ENCODE assay signal across 11 cellular contexts in genomic region chr13:42996584-42996983, GRCh38. TPM values are rescaled to one million over a fixed set of nuclear protein-coding genes. Genes with fewer than 3 reads are reported as not detected.
DNase-seq lines count a peak whose midpoint lies in the region; ATAC-seq, FAIRE-seq and TF ChIP-seq lines count a peak whose summit lies in the region.
"Had no signal": no experiment of that assay in that cellular context is flagged by ENCODE, and none has a peak within 500 bp of the region (broad histone marks: within the 10 kb centered on the region; RNA-seq: fewer than 3 reads in every experiment).

No MANE protein-coding gene starts in this region.

- no peak overlapping the region for H3K4me3 Mint-ChIP-seq in T-cell
- H3K4me3 Mint-ChIP-seq in glutamatergic neuron (ENCODE audit: unreplicated experiment) = no peak overlapping the region
- no peak overlapping the region for H3K4me3 Mint-ChIP-seq in naive thymus-derived CD8-positive, alpha-beta T cell
- H3K4me3 Mint-ChIP-seq: stimulated activated naive B cell treated with anti-CD40 and anti-IgM and Interleukin-4, amounts not matched to agents 10 μg/mL and 1 μg/mL and 100 μg/mL, for 72 hours had no signal

- H3K4me3 ChIP-seq in fibroblast of the aortic adventitia (ENCODE audit: low read depth, low read length) = no peak overlapping the region

- peaks cover 0 to under 1% (median under 1%) of the 10 kb centered on the region in 3 donors for H3K9me3 Mint-ChIP-seq in T-cell
- H3K9me3 Mint-ChIP-seq in glutamatergic neuron (ENCODE audit: unreplicated experiment) = peaks cover 1% of the 10 kb centered on the region
- peaks cover 0 to 3% (median 0%) of the 10 kb centered on the region in 9 donors for H3K9me3 Mint-ChIP-seq in naive thymus-derived CD8-positive, alpha-beta T cell

- in situ Hi-C loops in ACHN (cut with HindIII; ENCODE audit: low pct_ligation_motif_present, low pct_unique_long_range_greater_than_20kb, low sequenced_read_pairs) = no loop called here

- CTCF ChIA-PET in T-cell (lab: Charles Lee) = interaction anchor here in 1 of 2 donors (0.8 kb wide), 1 partner anchor 13 kb away, joined by 3 read pairs; no protein-coding TSS in a partner anchor

- no peaks in the 10 kb centered on the region for H3K36me3 Mint-ChIP-seq in T-cell
- H3K36me3 Mint-ChIP-seq in glutamatergic neuron (ENCODE audit: unreplicated experiment) = no peaks in the 10 kb centered on the region
- no peaks in the 10 kb centered on the region for H3K36me3 Mint-ChIP-seq in naive thymus-derived CD8-positive, alpha-beta T cell
- H3K36me3 Mint-ChIP-seq: stimulated activated naive B cell treated with anti-CD40 and anti-IgM and Interleukin-4, amounts not matched to agents 10 μg/mL and 1 μg/mL and 100 μg/mL, for 72 hours had no signal

- peak overlapping the region; percentile 48 for H3K27ac Mint-ChIP-seq in T-cell
- H3K27ac Mint-ChIP-seq in glutamatergic neuron (ENCODE audit: unreplicated experiment) = no peak overlapping the region
- H3K27ac Mint-ChIP-seq in naive thymus-derived CD8-positive, alpha-beta T cell = peak overlapping the region in 1 of 10 donors; percentile 5
- H3K27ac Mint-ChIP-seq: stimulated activated naive B cell treated with anti-CD40 and anti-IgM and Interleukin-4, amounts not matched to agents 10 μg/mL and 1 μg/mL and 100 μg/mL, for 72 hours had no signal

- peak; percentile 40 for DNase-seq in ACHN
- DNase-seq in GM12892 (ENCODE audit: insufficient read length) = no peak
- DNase-seq in T-cell = no peak
- peak; percentile 79 for DNase-seq in fibroblast of the aortic adventitia (ENCODE audit: low read depth)
- no peak for DNase-seq in glutamatergic neuron
- DNase-seq in naive thymus-derived CD8-positive, alpha-beta T cell = no peak
- no peak for DNase-seq in cardiac septum (ENCODE audit: low spot score)
- DNase-seq: caudate nucleus; retina; stimulated activated naive B cell treated with anti-CD40 and anti-IgM and Interleukin-4, amounts not matched to agents 10 μg/mL and 1 μg/mL and 100 μg/mL, for 72 hours had no signal

- POLR2A ChIA-PET in T-cell (lab: Charles Lee) = no interaction called here
- POLR2A ChIA-PET in naive thymus-derived CD8-positive, alpha-beta T cell (lab: Charles Lee) = no interaction called here

- no peak for ATAC-seq in T-cell (replicated peaks in 1 of 4)
- no peak for ATAC-seq in GM18517 (IDR thresholded peaks at IDR 0.05; ENCODE audit: unreplicated experiment)
- no peak for ATAC-seq in naive thymus-derived CD8-positive, alpha-beta T cell

- no peaks in the 10 kb centered on the region for H3K27me3 Mint-ChIP-seq in T-cell
- no peaks in the 10 kb centered on the region for H3K27me3 Mint-ChIP-seq in glutamatergic neuron (ENCODE audit: unreplicated experiment)
- peaks cover 0 to 2% (median 0%) of the 10 kb centered on the region in 5 donors for H3K27me3 Mint-ChIP-seq in naive thymus-derived CD8-positive, alpha-beta T cell
- H3K27me3 Mint-ChIP-seq: stimulated activated naive B cell treated with anti-CD40 and anti-IgM and Interleukin-4, amounts not matched to agents 10 μg/mL and 1 μg/mL and 100 μg/mL, for 72 hours had no signal

- H3K4me1 Mint-ChIP-seq in T-cell (peaks cover 21 to 43% (median 30%) of the 10 kb centered on the region in 3 donors), glutamatergic neuron (ENCODE audit: low read depth, unreplicated experiment) (peaks cover 2% of the 10 kb centered on the region)
- peaks cover 11 to 24% (median 17%) of the 10 kb centered on the region in 4 donors for H3K4me1 Mint-ChIP-seq in naive thymus-derived CD8-positive, alpha-beta T cell

- intact Hi-C loops in cardiac septum (cut with DNase I) = no loop called here

- no peak for TF ChIP-seq CTCF in fibroblast of the aortic adventitia (IDR thresholded peaks at IDR 0.05; ENCODE audit: insufficient read depth, low read length)
- TF ChIP-seq CTCF in glutamatergic neuron (IDR thresholded peaks at IDR 0.05; ENCODE audit: partially characterized antibody, unreplicated experiment) = no peak

- peak; percentile 48 for FAIRE-seq in GM12892 (lab: Jason Lieb, UNC)

- TF ChIP-seq POLR2A in GM12892 (IDR thresholded peaks at IDR 0.05; ENCODE audit: low read depth, low read length) = no peak

RNA-seq across cellular contexts. Expression of gene EPSTI1, which starts 4.5 kb away (rescaled TPM):
- 25.9 TPM for polyA plus RNA-seq in GM12892 (2012; ENCODE audit: missing spikeins)
- total RNA-seq in T-cell (10 to 100 TPM; 15.3 to 29.9 (median 28.5) TPM), fibroblast of the aortic adventitia (ENCODE audit: low replicate concordance) (2.0 and 15.7 TPM in 2 replicates), glutamatergic neuron (ENCODE audit: unreplicated experiment) (not detected), cardiac septum (2.7 TPM)
- total RNA-seq in naive thymus-derived CD8-positive, alpha-beta T cell = 10 to 100 TPM; 11.4 to 12.8 TPM
- 10 to 100 TPM; 10.1 to 10.8 (median 10.8) TPM for polyA plus RNA-seq in naive thymus-derived CD8-positive, alpha-beta T cell

RNA-seq across cellular contexts. Expression of gene DNAJC15, which starts 26.8 kb away (rescaled TPM):
- 26.8 TPM for polyA plus RNA-seq in GM12892 (2012; ENCODE audit: missing spikeins)
- total RNA-seq in T-cell (10 to 100 TPM in 1 of 5 donors, 1 to 10 TPM in 4; 4.4 to 10.8 (median 8.5) TPM), fibroblast of the aortic adventitia (ENCODE audit: low replicate concordance) (11.2 and 18.7 TPM in 2 replicates), glutamatergic neuron (ENCODE audit: unreplicated experiment) (17.1 TPM), cardiac septum (20.7 TPM)
- total RNA-seq in naive thymus-derived CD8-positive, alpha-beta T cell = 1 to 10 TPM; 9.5 TPM
- 10 to 100 TPM; 12.7 to 26.5 (median 14.1) TPM for polyA plus RNA-seq in naive thymus-derived CD8-positive, alpha-beta T cell

Comparison
In these comparisons a context has a peak if more than half of its experiments do, and no peak if none do; other contexts are left out.
1. DNase-seq: peak in ACHN (single experiment) and fibroblast of the aortic adventitia (single experiment); none in GM12892 (single experiment), T-cell (0 of 34), glutamatergic neuron (single experiment), naive thymus-derived CD8-positive, alpha-beta T cell (0 of 10) and cardiac septum (single experiment).